8 cellular contexts compared by ENCODE assay signal in the genomic region with DNA sequence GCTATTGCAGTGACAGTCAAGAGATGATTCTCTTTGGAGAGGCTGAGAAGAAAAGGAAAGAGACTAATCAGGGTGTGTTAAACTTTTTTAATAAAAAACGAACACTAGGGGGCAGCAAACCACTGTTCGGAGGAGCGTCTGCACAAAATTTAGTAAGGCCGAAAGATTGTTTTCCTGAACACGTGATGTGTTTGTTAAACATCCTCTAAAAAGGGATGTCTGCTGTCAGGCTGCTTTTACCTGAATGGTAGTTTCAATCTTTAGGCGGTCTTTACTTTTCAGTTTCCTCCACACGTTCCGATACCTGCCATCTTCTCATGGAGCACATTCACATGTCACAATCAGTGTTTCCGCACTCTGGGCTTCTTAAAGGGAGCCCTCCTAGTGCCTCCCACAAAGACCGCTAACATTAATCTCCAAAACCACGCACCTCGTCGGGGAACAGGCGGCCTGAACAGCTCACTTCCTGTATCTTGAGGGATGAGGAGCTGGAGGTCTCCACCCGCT.
A peak's percentile ranks its signal among the peaks of the same experiment; 100 is the strongest.
DNase-seq lines count a peak whose midpoint lies in the region; ATAC-seq and TF ChIP-seq lines count a peak whose summit lies in the region.

No MANE protein-coding gene starts in this region.

- H2BK15ac ChIP-seq in IMR-90 (ENCODE audit: low read depth, low read length), result peak overlapping the region; percentile 94

- H4K8ac ChIP-seq in IMR-90 (ENCODE audit: low read depth in 2 of 2, low read length in 2 of 2), result peak overlapping the region; percentile 47 to 95

- 0% methylated on average over 5 of the region's 15 CpGs; no CpG with 5 or more reads in 1 of the 2 experiments for WGBS in IMR-90 (ENCODE audit: extremely low coverage in 2 of 2, insufficient read length in 1 of 2), 2 experiments

- H2BK120ac ChIP-seq in IMR-90 (ENCODE audit: low read depth, low read length), result peak overlapping the region; percentile 98

- H3K4me3 ChIP-seq in IMR-90 (ENCODE audit: insufficient read depth, low read depth, low read length), result no peak overlapping the region
- no peak overlapping the region for H3K4me3 ChIP-seq in parathyroid adenoma (ENCODE audit: low read depth, low read length)

- no TSS peak for BruUV-seq in IMR-90 (replicated peaks; lab: Mats Ljungman, UMichigan)

- H3K18ac ChIP-seq in IMR-90 (ENCODE audit: low read depth, low read length), result peak overlapping the region; percentile 50

- intact Hi-C loops in IMR-90 (cut with micrococcal nuclease), result loop anchor here (1.0 to 10.0 kb wide), 8 partner anchors 84 to 1161 kb away; partner anchors contain the start of gene PLK2

- H3K14ac ChIP-seq in IMR-90 (replicated peaks; ENCODE audit: low read depth, low read length), result peak overlapping the region; percentile 91

- peaks cover 5% of the 10 kb centered on the region for H3K9me1 ChIP-seq in IMR-90 (ENCODE audit: insufficient read depth, low read length)

- peak overlapping the region; percentile 47 for H3K4me3 Mint-ChIP-seq in activated naive CD4-positive, alpha-beta T cell treated with anti-CD3 and anti-CD28 coated beads, Interleukin-2, amount 10 ng/mL, durations not matched to agents 7 days and 5 days

- no peaks in the 10 kb centered on the region for H3K9me3 ChIP-seq in IMR-90 (ENCODE audit: control insufficient read depth, insufficient read depth, low read length)
- no peaks in the 10 kb centered on the region for H3K9me3 ChIP-seq in parathyroid adenoma (ENCODE audit: control insufficient read depth, low read length)

- TF ChIP-seq RAD21 in IMR-90 (IDR thresholded peaks at IDR 0.05; ENCODE audit: low read length), result peak; percentile 89

- H2AK5ac ChIP-seq in IMR-90 (ENCODE audit: low read depth, low read length), result peak overlapping the region; percentile 80; the same call in 1 of the 2 replicates

- peak overlapping the region; percentile 69 for H3K23ac ChIP-seq in IMR-90 (ENCODE audit: low read depth, low read length)

- H3K4me2 ChIP-seq in IMR-90 (ENCODE audit: low read depth, low read length), result peak overlapping the region; percentile 45
- H3K4me2 ChIP-seq in parathyroid adenoma (ENCODE audit: low read length), result peak overlapping the region; percentile 15

- CTCF ChIA-PET in IMR-90 (lab: Yijun Ruan, JAX), result interaction anchor here (0.7 to 1.8 kb wide), 5 partner anchors 480 to 1164 kb away, joined by 3 to 14 read pairs (median 5); partner anchors contain the start of gene PLK2
- CTCF ChIA-PET in activated naive CD4-positive, alpha-beta T cell treated with anti-CD3 and anti-CD28 coated beads, Interleukin-2, amount 10 ng/mL, durations not matched to agents 7 days and 5 days (lab: Charles Lee), result interaction anchor here (0.7 to 7.5 kb wide), 10 partner anchors 12 to 1163 kb away, joined by 3 to 75 read pairs (median 5); partner anchors contain the start of genes PLK2 and SETD9

- peak overlapping the region; percentile 98 for H2BK20ac ChIP-seq in IMR-90 (ENCODE audit: low read depth, low read length)

- dilution Hi-C loops in IMR-90 (cut with HindIII; ENCODE audit: low sequenced_read_pairs, unreplicated experiment), result no loop called here

- H3K27ac ChIP-seq in IMR-90 (ENCODE audit: insufficient read depth, low read length) (peak overlapping the region; percentile 75; the same call in 1 of the 2 replicates), parathyroid adenoma (no peak overlapping the region)

- no peaks in the 10 kb centered on the region; a peak in 1 of 4 replicates for H3K79me1 ChIP-seq in IMR-90 (ENCODE audit: low read depth in 1 of 2, low read length in 2 of 2)

- no peak for TF ChIP-seq POLR2A in IMR-90 (IDR thresholded peaks at IDR 0.05; ENCODE audit: low read depth, low read length)

- in situ Hi-C loops in IMR-90 (cut with MboI; ENCODE audit: low sequenced_read_pairs), result loop anchor here (5.0 to 25.0 kb wide), 3 partner anchors 483 to 1163 kb away; partner anchors contain the start of gene PLK2

- peak overlapping the region; percentile 88 for H2AFZ ChIP-seq in IMR-90 (replicated peaks; ENCODE audit: low read length, poor library complexity)
- peak overlapping the region; percentile 34 for H2AFZ ChIP-seq in parathyroid adenoma

- H2AK9ac ChIP-seq in IMR-90 (replicated peaks; ENCODE audit: low read depth, low read length, poor library complexity), result peak overlapping the region; percentile 84

- ATAC-seq in IMR-90 (ENCODE audit: low read depth), result peak; percentile 64
- ATAC-seq in HG03139 (IDR thresholded peaks at IDR 0.05; ENCODE audit: unreplicated experiment), result no peak

- H3K56ac ChIP-seq in IMR-90 (ENCODE audit: extremely low read depth, insufficient read depth, low read length), result peak overlapping the region; percentile 45; the same call in 1 of the 2 replicates

- TF ChIP-seq CTCF in IMR-90 (conservative IDR thresholded peaks at IDR 0.05; ENCODE audit: low read depth, low read length) (peak; percentile 83), parathyroid adenoma (IDR thresholded peaks at IDR 0.05) (peak; percentile 73)

- H3K9me3 Mint-ChIP-seq in activated naive CD4-positive, alpha-beta T cell treated with anti-CD3 and anti-CD28 coated beads, Interleukin-2, amount 10 ng/mL, durations not matched to agents 7 days and 5 days, result no peaks in the 10 kb centered on the region

- DNase-seq in activated CD4-positive, alpha-beta T cell treated with anti-CD3 and anti-CD28 coated beads for 24 hours (ENCODE audit: low read depth in 2 of 2), result peak; percentile 21 to 48
- no peak for DNase-seq in activated CD4-positive, alpha-beta T cell treated with anti-CD3 and anti-CD28 coated beads for 1 hour
- peak; percentile 86 for DNase-seq in IMR-90
- peak; percentile 82 for DNase-seq in RPMI8226
- DNase-seq in activated naive CD4-positive, alpha-beta T cell treated with anti-CD3 and anti-CD28 coated beads, Interleukin-2, amount 10 ng/mL, durations not matched to agents 7 days and 5 days, result peak; percentile 48
- DNase-seq in globus pallidus (ENCODE audit: low spot score), result peak; percentile 69

- H3K79me2 ChIP-seq in parathyroid adenoma, result no peaks in the 10 kb centered on the region

- H3K4me1 Mint-ChIP-seq in activated naive CD4-positive, alpha-beta T cell treated with anti-CD3 and anti-CD28 coated beads, Interleukin-2, amount 10 ng/mL, durations not matched to agents 7 days and 5 days, result peaks cover 24% of the 10 kb centered on the region

- H4K5ac ChIP-seq in IMR-90 (ENCODE audit: low read depth, low read length), result peak overlapping the region; percentile 50

- peak overlapping the region; percentile 90 for H4K91ac ChIP-seq in IMR-90 (ENCODE audit: insufficient read depth, low read depth, low read length)

- H3K27me3 Mint-ChIP-seq in activated naive CD4-positive, alpha-beta T cell treated with anti-CD3 and anti-CD28 coated beads, Interleukin-2, amount 10 ng/mL, durations not matched to agents 7 days and 5 days, result peaks cover 13% of the 10 kb centered on the region

- H3K27ac Mint-ChIP-seq in activated naive CD4-positive, alpha-beta T cell treated with anti-CD3 and anti-CD28 coated beads, Interleukin-2, amount 10 ng/mL, durations not matched to agents 7 days and 5 days, result peak overlapping the region; percentile 1

- H3K4me1 ChIP-seq in IMR-90 (ENCODE audit: control insufficient read depth, insufficient read depth, low read length) (peaks cover 12% of the 10 kb centered on the region), parathyroid adenoma (no peaks in the 10 kb centered on the region)

- POLR2A ChIA-PET in IMR-90 (lab: Charles Lee; ENCODE audit: unreplicated experiment), result no interaction called here

- no peaks in the 10 kb centered on the region for H3K36me3 Mint-ChIP-seq in activated naive CD4-positive, alpha-beta T cell treated with anti-CD3 and anti-CD28 coated beads, Interleukin-2, amount 10 ng/mL, durations not matched to agents 7 days and 5 days

- H4K20me1 ChIP-seq in IMR-90 (ENCODE audit: insufficient read depth, low read length), result no peaks in the 10 kb centered on the region

- peak overlapping the region; percentile 96 for H3K4ac ChIP-seq in IMR-90 (ENCODE audit: low read depth, low read length)

- peak overlapping the region; percentile 71 for H2BK5ac ChIP-seq in IMR-90 (ENCODE audit: low read depth, low read length, poor library complexity, severe bottlenecking)

- H3K9ac ChIP-seq in IMR-90 (ENCODE audit: low read depth, low read length) (peak overlapping the region; percentile 17), parathyroid adenoma (no peak overlapping the region)

- H3K27me3 ChIP-seq in IMR-90 (ENCODE audit: control insufficient read depth, insufficient read depth, low read length) (0 out of 2 replicates have a peak, but pooled peaks cover 2% of the 10 kb centered on the region), parathyroid adenoma (ENCODE audit: control insufficient read depth, insufficient read depth, low read length) (no peaks in the 10 kb centered on the region)

- H3K36me3 ChIP-seq in IMR-90 (ENCODE audit: control insufficient read depth, insufficient read depth, low read length), result no peaks in the 10 kb centered on the region
- no peaks in the 10 kb centered on the region for H3K36me3 ChIP-seq in parathyroid adenoma (ENCODE audit: control insufficient read depth, insufficient read depth, low read length)

TF ChIP-seq in IMR-90, 13 proteins besides CTCF, POLR2A, EP300 and RAD21 (continues in another document):
- TF ChIP-seq CHD1 (IDR thresholded peaks at IDR 0.05; ENCODE audit: low read depth, low read length), result no peak
- peak; percentile 60; the same call in 1 of the 2 replicates for TF ChIP-seq BHLHE40 (IDR thresholded peaks at IDR 0.05; ENCODE audit: low read depth, low read length)
- TF ChIP-seq, protein P1, sequence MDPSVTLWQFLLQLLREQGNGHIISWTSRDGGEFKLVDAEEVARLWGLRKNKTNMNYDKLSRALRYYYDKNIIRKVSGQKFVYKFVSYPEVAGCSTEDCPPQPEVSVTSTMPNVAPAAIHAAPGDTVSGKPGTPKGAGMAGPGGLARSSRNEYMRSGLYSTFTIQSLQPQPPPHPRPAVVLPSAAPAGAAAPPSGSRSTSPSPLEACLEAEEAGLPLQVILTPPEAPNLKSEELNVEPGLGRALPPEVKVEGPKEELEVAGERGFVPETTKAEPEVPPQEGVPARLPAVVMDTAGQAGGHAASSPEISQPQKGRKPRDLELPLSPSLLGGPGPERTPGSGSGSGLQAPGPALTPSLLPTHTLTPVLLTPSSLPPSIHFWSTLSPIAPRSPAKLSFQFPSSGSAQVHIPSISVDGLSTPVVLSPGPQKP (IDR thresholded peaks at IDR 0.05; ENCODE audit: borderline replicate concordance, low read depth, low read length), result no peak
- TF ChIP-seq USF2 (IDR thresholded peaks at IDR 0.05; ENCODE audit: low read depth, low read length), result peak; percentile 90
- TF ChIP-seq RFX5 (IDR thresholded peaks at IDR 0.05; ENCODE audit: low read depth, low read length), result no peak
- TF ChIP-seq MAZ (IDR thresholded peaks at IDR 0.05; ENCODE audit: borderline replicate concordance, low read depth, low read length), result no peak
- peak; percentile 88 for TF ChIP-seq SMC3 (IDR thresholded peaks at IDR 0.05; ENCODE audit: low read depth, low read length)
